In the genomic region with DNA sequence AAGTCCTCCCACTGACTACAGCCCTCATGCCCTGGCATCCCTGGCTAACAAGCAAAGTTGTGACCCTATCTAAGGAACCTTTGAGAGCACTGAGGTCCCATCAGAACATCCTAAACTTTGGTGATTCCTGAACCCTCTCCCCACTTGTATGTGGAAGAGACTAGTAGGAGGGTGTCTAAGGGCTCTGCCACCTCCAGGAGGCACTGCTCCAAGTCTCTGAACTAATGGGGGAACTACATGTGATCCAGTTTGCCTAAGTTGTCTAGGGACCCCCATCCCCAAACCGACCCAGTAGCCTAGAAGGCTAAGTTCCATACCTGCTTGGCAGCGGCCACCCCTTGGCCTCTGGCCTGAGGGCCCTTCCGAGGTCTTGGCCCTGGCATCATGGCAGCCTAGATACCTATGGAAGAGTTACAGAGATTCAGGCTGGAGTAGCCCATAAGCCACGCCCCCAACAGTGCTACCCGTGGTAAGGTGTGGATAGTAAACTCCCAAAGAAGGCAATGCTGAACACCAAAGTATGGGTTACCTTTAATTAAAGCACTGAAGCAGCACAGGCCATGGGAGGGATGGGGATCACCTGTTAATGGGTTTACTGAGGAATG, we compare ENCODE assay signal across 8 cellular contexts. TPM values are rescaled to one million over a fixed set of nuclear protein-coding genes. Genes with fewer than 3 reads are reported as not detected.
A peak's percentile ranks its signal among the peaks of the same experiment; 100 is the strongest.
DNase-seq lines count a peak whose midpoint lies in the region; ATAC-seq and TF ChIP-seq lines count a peak whose summit lies in the region.

No MANE protein-coding gene starts in this region.

- no peak overlapping the region for H3K27ac ChIP-seq in mesendoderm (ENCODE audit: low read depth, low read length)
- no peak overlapping the region for H3K27ac ChIP-seq in foreskin keratinocyte

- peak; percentile 24 for DNase-seq in stimulated activated CD4-positive, alpha-beta T cell treated with anti-CD3 and anti-CD28 coated beads, Interleukin-1b, Interleukin-23, amount 100 ng/mL, for 48 hours
- no peak for DNase-seq in stimulated activated CD4-positive, alpha-beta T cell treated with anti-CD3 and anti-CD28 coated beads, Interleukin-4, amount 100 ng/mL, for 24 hours
- DNase-seq in adipocyte (ENCODE audit: low read depth) = no peak
- DNase-seq in mesendoderm = peak; percentile 27
- no peak for DNase-seq in GDM1 (lab: John Stamatoyannopoulos, UW)
- no peak for DNase-seq in cerebellar cortex (ENCODE audit: low spot score)
- DNase-seq in foreskin keratinocyte = no peak

- H3K23ac ChIP-seq in mesendoderm (ENCODE audit: low read length) = no peak overlapping the region

- no peak overlapping the region for H4K8ac ChIP-seq in mesendoderm (ENCODE audit: low read depth, low read length)

- H2BK120ac ChIP-seq in mesendoderm (ENCODE audit: low read depth, low read length) = no peak overlapping the region

- peaks cover 15% of the 10 kb centered on the region for H3K79me1 ChIP-seq in mesendoderm (ENCODE audit: low read length)

- no peak overlapping the region for H2AK5ac ChIP-seq in mesendoderm (ENCODE audit: low read length)

- H3K18ac ChIP-seq in mesendoderm (ENCODE audit: low read length) = no peak overlapping the region

- peaks cover 11% of the 10 kb centered on the region for H3K79me2 ChIP-seq in mesendoderm (ENCODE audit: control insufficient read depth, insufficient read depth, low read length)

- no peaks in the 10 kb centered on the region for H3K9me3 ChIP-seq in adipocyte (ENCODE audit: control insufficient read depth, low read length)

- ATAC-seq in GM19023 (IDR thresholded peaks at IDR 0.05; ENCODE audit: unreplicated experiment) = no peak
- no peak for ATAC-seq in foreskin keratinocyte

- H3K36me3 ChIP-seq in adipocyte (ENCODE audit: control insufficient read depth, insufficient read depth, low read length, severe bottlenecking) (peaks cover 39% of the 10 kb centered on the region), mesendoderm (ENCODE audit: control insufficient read depth, insufficient read depth, low read length) (peaks cover 13% of the 10 kb centered on the region)

- H2BK15ac ChIP-seq in mesendoderm (replicated peaks; ENCODE audit: low read depth) = no peak overlapping the region

- H3K9ac ChIP-seq in adipocyte (ENCODE audit: low read length) (peak overlapping the region; percentile 96), mesendoderm (ENCODE audit: low read length) (no peak overlapping the region)

- no peak overlapping the region for H3K56ac ChIP-seq in mesendoderm (ENCODE audit: low read length)

- H3K4me1 ChIP-seq in adipocyte (ENCODE audit: control insufficient read depth, insufficient read depth, low read length) (peaks cover 8% of the 10 kb centered on the region), mesendoderm (ENCODE audit: control insufficient read depth, low read depth, low read length) (peaks cover 6% of the 10 kb centered on the region), foreskin keratinocyte (peaks cover 3% of the 10 kb centered on the region)

- TF ChIP-seq CTCF in foreskin keratinocyte (conservative IDR thresholded peaks at IDR 0.05) = no peak

- H3K4ac ChIP-seq in mesendoderm (ENCODE audit: low read depth, low read length) = no peak overlapping the region

- H3K4me3 ChIP-seq in adipocyte (ENCODE audit: low read length) = peak overlapping the region; percentile 94
- no peak overlapping the region for H3K4me3 ChIP-seq in mesendoderm (ENCODE audit: low read length)

- H3K27me3 ChIP-seq in adipocyte (replicated peaks; ENCODE audit: control insufficient read depth, insufficient read depth, low read length) = no peaks in the 10 kb centered on the region
- no peaks in the 10 kb centered on the region for H3K27me3 ChIP-seq in mesendoderm (ENCODE audit: insufficient read depth, low read length, poor library complexity)
- no peaks in the 10 kb centered on the region for H3K27me3 ChIP-seq in foreskin keratinocyte

- H2BK5ac ChIP-seq in mesendoderm (ENCODE audit: low read length) = no peak overlapping the region

- WGBS in mesendoderm (ENCODE audit: extremely low coverage, insufficient coverage, low lambda C conversion rate) = no CpG with 5 or more reads among the region's 5 CpGs

- H3K4me2 ChIP-seq in mesendoderm (ENCODE audit: low read length) = peak overlapping the region; percentile 20

- H4K5ac ChIP-seq in mesendoderm (ENCODE audit: low read length) = no peak overlapping the region

RNA-seq across cellular contexts. Expression of gene CC2D1B, which starts 1.7 kb away (rescaled TPM):
- polyA plus RNA-seq in mesendoderm (2013, experiment 1 of 2) = 11.1 TPM
- 11.6 TPM for polyA plus RNA-seq in mesendoderm (2013, experiment 2 of 2)
- 28.6 and 28.8 TPM in 2 replicates for total RNA-seq in foreskin keratinocyte
- polyA plus RNA-seq in foreskin keratinocyte = 17.3 and 18.5 TPM in 2 replicates

RNA-seq across cellular contexts. Expression of gene ORC1, which starts 39.9 kb away (rescaled TPM):
- polyA plus RNA-seq in mesendoderm (2013, experiment 1 of 2) = 35.1 TPM
- polyA plus RNA-seq in mesendoderm (2013, experiment 2 of 2) = 34.7 TPM
- 17.7 and 20.6 TPM in 2 replicates for total RNA-seq in foreskin keratinocyte
- polyA plus RNA-seq in foreskin keratinocyte = 8.0 and 10.8 TPM in 2 replicates

RNA-seq across cellular contexts. Expression of gene PRPF38A, which starts 40.1 kb away (rescaled TPM):
- 74.4 TPM for polyA plus RNA-seq in mesendoderm (2013, experiment 1 of 2)
- 76.0 TPM for polyA plus RNA-seq in mesendoderm (2013, experiment 2 of 2)
- total RNA-seq in foreskin keratinocyte = 16.5 and 18.9 TPM in 2 replicates
- 19.5 and 20.5 TPM in 2 replicates for polyA plus RNA-seq in foreskin keratinocyte

Comparison
In these comparisons a context has a peak if more than half of its experiments do, and no peak if none do; other contexts are left out.
1. DNase-seq: peak in stimulated activated CD4-positive, alpha-beta T cell treated with anti-CD3 and anti-CD28 coated beads, Interleukin-1b, Interleukin-23, amount 100 ng/mL, for 48 hours (single experiment) and mesendoderm (single experiment); none in stimulated activated CD4-positive, alpha-beta T cell treated with anti-CD3 and anti-CD28 coated beads, Interleukin-4, amount 100 ng/mL, for 24 hours (single experiment), adipocyte (single experiment), GDM1 (single experiment), cerebellar cortex (single experiment) and foreskin keratinocyte (0 of 2).